14 cellular contexts compared by ENCODE assay signal in the genomic region with DNA sequence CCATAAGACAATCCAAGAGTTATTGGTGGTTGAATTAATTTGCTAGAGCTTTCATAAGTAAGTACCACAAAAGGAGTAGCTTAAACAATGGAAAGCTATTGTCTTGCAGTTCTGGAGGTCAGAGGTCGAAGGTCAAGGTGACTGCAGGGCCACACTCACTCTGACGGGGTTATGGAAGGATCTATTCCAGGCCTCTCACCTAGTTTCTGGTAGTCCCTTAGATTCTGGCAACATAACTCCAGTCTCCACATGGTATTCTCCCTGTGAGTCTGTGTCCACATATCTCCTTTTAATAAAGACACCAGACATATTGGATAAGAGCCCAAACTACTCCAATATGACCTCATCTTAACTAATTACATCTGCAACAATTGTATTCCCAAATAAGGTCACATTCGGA.
DNase-seq lines count a peak whose midpoint lies in the region; TF ChIP-seq lines count a peak whose summit lies in the region.
"Had no signal": no experiment of that assay in that cellular context is flagged by ENCODE, and none has a peak within 500 bp of the region (broad histone marks: within the 10 kb centered on the region; RNA-seq: fewer than 3 reads in every experiment).

No MANE protein-coding gene starts in this region.

- H4K20me1 ChIP-seq in osteoblast (ENCODE audit: insufficient read depth, low read length), result no peaks in the 10 kb centered on the region
- H4K20me1 ChIP-seq: BLaER1 had no signal

- peaks cover 2% of the 10 kb centered on the region for H3K27me3 ChIP-seq in AG04450 (ENCODE audit: control insufficient read depth, insufficient read depth, low read length)
- H3K27me3 ChIP-seq in osteoblast (ENCODE audit: insufficient read depth, low read length), result peaks cover 11% of the 10 kb centered on the region
- H3K27me3 ChIP-seq: BLaER1 had no signal

- no peak overlapping the region for H3K4me3 ChIP-seq in AG04450 (ENCODE audit: low read depth, low read length)
- no peak overlapping the region for H3K4me3 ChIP-seq in AG10803 (ENCODE audit: low read length)
- H3K4me3 ChIP-seq in osteoblast (ENCODE audit: insufficient read depth, low read length), result no peak overlapping the region
- H3K4me3 ChIP-seq: BLaER1, GM23338 had no signal

- no peak overlapping the region for H3K4me2 ChIP-seq in osteoblast (ENCODE audit: insufficient read depth, low read length)
- H3K4me2 ChIP-seq: BLaER1, GM23338 had no signal

- TF ChIP-seq CTCF in AG04450 (IDR thresholded peaks at IDR 0.05; ENCODE audit: low read depth, low read length) (no peak), AG10803 (conservative IDR thresholded peaks at IDR 0.05; ENCODE audit: low read length) (no peak), osteoblast (IDR thresholded peaks at IDR 0.05; ENCODE audit: extremely low read depth, low read depth, low read length) (no peak)

- DNase-seq in AG04450 (ENCODE audit: low read depth, low spot score) (no peak), AG10803 (ENCODE audit: low read depth) (peak; percentile 9), amniotic epithelial cell (ENCODE audit: low read depth) (peak; percentile 8), fibroblast of peridontal ligament (ENCODE audit: extremely low read depth) (peak; percentile 18), retina (no peak), Kasumi-1 (lab: John Stamatoyannopoulos, UW) (no peak), osteoblast (ENCODE audit: insufficient read length, low spot score, missing footprints) (no peak)
- DNase-seq: ACHN; Calu3; CD8-positive, alpha-beta T cell; GDM1; HCEC 1CT had no signal

- H3K9me3 ChIP-seq in AG04450 (ENCODE audit: control insufficient read depth, insufficient read depth, low read length) (no peaks in the 10 kb centered on the region; the same call in 1 of the 2 replicates), osteoblast (ENCODE audit: low read depth, low read length) (no peaks in the 10 kb centered on the region)
- H3K9me3 ChIP-seq: BLaER1 had no signal

- no peaks in the 10 kb centered on the region for H3K79me2 ChIP-seq in osteoblast (ENCODE audit: insufficient read depth, low read length)

- no peak overlapping the region for H2AFZ ChIP-seq in osteoblast (ENCODE audit: low read length)
- H2AFZ ChIP-seq: GM23338 had no signal

- POLR2A ChIA-PET in AG04450 (lab: Yijun Ruan, JAX), result no interaction called here

- CTCF ChIA-PET in AG04450 (lab: Charles Lee), result no interaction called here

- H3K36me3 ChIP-seq in osteoblast (ENCODE audit: insufficient read depth, low read length), result no peaks in the 10 kb centered on the region
- H3K36me3 ChIP-seq: BLaER1 had no signal

- H3K27ac ChIP-seq in AG04450 (ENCODE audit: low read depth, low read length), result peak overlapping the region; percentile 11
- H3K27ac ChIP-seq in osteoblast (ENCODE audit: low read depth, low read length), result no peak overlapping the region
- H3K27ac ChIP-seq: BLaER1 had no signal

- no peaks in the 10 kb centered on the region for H3K4me1 ChIP-seq in osteoblast (ENCODE audit: insufficient read depth, low read length)
- H3K4me1 ChIP-seq: BLaER1 had no signal

Comparison
In these comparisons a context has a peak if more than half of its experiments do, and no peak if none do; other contexts are left out.
1. DNase-seq: peak in AG10803 (single experiment), amniotic epithelial cell (single experiment) and fibroblast of peridontal ligament (single experiment); none in AG04450 (single experiment), retina (single experiment), Kasumi-1 (0 of 2) and osteoblast (single experiment).